10 cellular contexts compared by ENCODE assay signal in genomic region chr13:94829201-94829600, GRCh38.
"Had no signal": no experiment of that assay in that cellular context is flagged by ENCODE, and none has a peak within 500 bp of the region (broad histone marks: within the 10 kb centered on the region; RNA-seq: fewer than 3 reads in every experiment).

No MANE protein-coding gene starts in this region.

- DNase-seq: activated CD4-positive, alpha-beta T cell treated with anti-CD3 and anti-CD28 coated beads, Interleukin-2, amount 50 U/mL, for 48 hours; activated gamma-delta T cell; activated T-cell treated with anti-CD3 and anti-CD28 coated beads, Interleukin-2, amount 50 U/mL, for 48 hours; foreskin keratinocyte; head of caudate nucleus; left cardiac atrium; naive thymus-derived CD4-positive, alpha-beta T cell; stimulated activated CD4-positive, alpha-beta T cell treated with anti-CD3 and anti-CD28 coated beads, Interleukin-4, amount 100 ng/mL, for 1 hour; stimulated activated CD8-positive, alpha-beta memory T cell treated with anti-CD3 and anti-CD28 coated beads, Interleukin-4, amount 100 ng/mL, for 48 hours had no signal

- H3K4me3 ChIP-seq: cardiac muscle cell had no signal

- H3K27ac ChIP-seq: cardiac muscle cell, foreskin keratinocyte had no signal

- H3K27me3 ChIP-seq: cardiac muscle cell, foreskin keratinocyte had no signal

- H3K36me3 ChIP-seq: cardiac muscle cell had no signal

- H3K4me1 ChIP-seq: foreskin keratinocyte had no signal
